7 cellular contexts compared by ENCODE assay signal in the genomic region with DNA sequence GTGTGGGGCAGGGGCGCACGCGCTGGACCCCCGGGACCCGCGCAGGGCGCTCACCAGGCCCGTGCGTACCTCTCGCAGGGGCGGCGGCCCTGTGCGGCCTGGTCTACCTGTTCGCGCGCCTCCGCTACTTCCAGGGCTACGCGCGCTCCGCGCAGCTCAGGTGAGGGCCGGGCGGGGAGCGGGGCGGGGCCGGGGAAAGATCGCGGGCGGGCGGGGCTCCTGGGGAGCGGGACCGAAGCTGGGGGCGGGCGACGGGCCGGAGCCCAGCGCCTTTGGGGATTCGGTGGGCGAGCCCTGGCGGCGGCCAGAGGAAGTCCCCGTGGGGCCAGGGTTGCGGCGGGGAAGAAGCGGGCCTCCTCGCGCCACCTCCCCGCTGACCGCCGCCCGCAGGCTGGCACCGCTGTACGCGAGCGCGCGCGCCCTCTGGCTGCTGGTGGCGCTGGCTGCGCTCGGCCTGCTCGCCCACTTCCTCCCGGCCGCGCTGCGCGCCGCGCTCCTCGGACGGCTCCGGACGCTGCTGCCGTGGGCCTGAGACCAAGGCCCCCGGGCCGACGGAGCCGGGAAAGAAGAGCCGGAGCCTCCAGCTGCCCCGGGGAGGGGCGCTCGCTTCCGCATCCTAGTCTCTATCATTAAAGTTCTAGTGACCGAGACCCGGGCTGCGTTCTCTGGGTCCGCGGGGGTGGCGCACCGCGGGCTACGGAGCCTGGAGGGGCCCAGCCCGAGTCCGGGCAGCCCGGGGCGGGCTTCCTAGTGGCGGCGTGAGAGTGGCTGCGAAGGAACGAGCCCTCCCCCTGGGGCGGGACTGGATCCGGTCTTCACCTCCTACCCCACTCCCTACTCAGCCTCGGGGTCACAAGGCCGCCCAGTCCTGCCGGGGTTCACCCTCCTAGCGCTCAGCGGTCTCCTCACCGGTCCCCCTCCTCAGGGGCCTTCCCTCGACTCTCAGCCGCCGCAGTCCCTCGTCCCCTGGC. TPM values are rescaled to one million over a fixed set of nuclear protein-coding genes. Genes with fewer than 3 reads are reported as not detected.
DNase-seq lines count a peak whose midpoint lies in the region; ATAC-seq and TF ChIP-seq lines count a peak whose summit lies in the region.

No MANE protein-coding gene starts in this region.

- H3F3A ChIP-seq in Loucy (ENCODE audit: low read depth): no peaks in the 10 kb centered on the region
- no peaks in the 10 kb centered on the region for H3F3A ChIP-seq in SU-DHL-6 (ENCODE audit: insufficient read depth)

- peak overlapping the region; percentile 64 for H3K9ac ChIP-seq in Loucy (ENCODE audit: low read depth, low read length, poor library complexity, severe bottlenecking)
- H3K9ac ChIP-seq in SU-DHL-6 (ENCODE audit: low read length): peak overlapping the region; percentile 66

- H3K79me2 ChIP-seq in Loucy (ENCODE audit: insufficient read depth, low read length) (no peaks in the 10 kb centered on the region), SU-DHL-6 (ENCODE audit: insufficient read depth, low read length) (no peaks in the 10 kb centered on the region)

- H3K27ac ChIP-seq in SU-DHL-6 (ENCODE audit: low read depth, low read length): no peak overlapping the region
- H3K27ac ChIP-seq in angular gyrus (ENCODE audit: low read depth, low read length): peak overlapping the region; percentile 16

- H3K9me3 ChIP-seq in HAP-1 (no peaks in the 10 kb centered on the region), Loucy (ENCODE audit: insufficient read depth, low read depth, low read length) (no peaks in the 10 kb centered on the region), SU-DHL-6 (ENCODE audit: insufficient read depth, low read length) (no peaks in the 10 kb centered on the region)

- H3K9me2 ChIP-seq in Loucy (replicated peaks; ENCODE audit: low read depth, low read length) (no peaks in the 10 kb centered on the region), SU-DHL-6 (replicated peaks; ENCODE audit: insufficient read depth, low read length) (no peaks in the 10 kb centered on the region)

- peak; percentile 77 for ATAC-seq in left ventricle myocardium superior

- H3K27ac Mint-ChIP-seq in progenitor cell of endocrine pancreas: peak overlapping the region; percentile 9

- DNase-seq in HAP-1 (ENCODE audit: low spot score in 2 of 2) (peak; percentile 64 to 85), left ventricle myocardium superior (peak; percentile 92), progenitor cell of endocrine pancreas (ENCODE audit: low spot score, unreplicated experiment) (peak; percentile 85)

- H4K20me1 ChIP-seq in Loucy (ENCODE audit: insufficient read depth, low read length, poor library complexity, severe bottlenecking) (no peaks in the 10 kb centered on the region), SU-DHL-6 (ENCODE audit: low read depth, low read length) (no peaks in the 10 kb centered on the region)

- H3K4me1 ChIP-seq in HAP-1 (peaks cover 10% of the 10 kb centered on the region), Loucy (ENCODE audit: insufficient read depth, low read length, poor library complexity, severe bottlenecking) (peaks cover 21% of the 10 kb centered on the region)

- peaks cover 9% of the 10 kb centered on the region for H3K36me3 Mint-ChIP-seq in progenitor cell of endocrine pancreas (ENCODE audit: insufficient read depth)

- peak overlapping the region; percentile 83 for H3K4me2 ChIP-seq in Loucy (ENCODE audit: low read depth, low read length, poor library complexity, severe bottlenecking)
- peak overlapping the region; percentile 76 for H3K4me2 ChIP-seq in SU-DHL-6 (ENCODE audit: low read depth, low read length, poor library complexity, severe bottlenecking)

- H2AFZ ChIP-seq in Loucy (ENCODE audit: low read length) (no peak overlapping the region), SU-DHL-6 (ENCODE audit: low read depth, low read length, severe bottlenecking) (peak overlapping the region; percentile 82)

- H3K4me3 Mint-ChIP-seq in progenitor cell of endocrine pancreas (ENCODE audit: low read depth): peak overlapping the region; percentile 63

- H3K36me3 ChIP-seq in HAP-1 (replicated peaks): peaks cover 44% of the 10 kb centered on the region
- H3K36me3 ChIP-seq in Loucy (ENCODE audit: insufficient read depth, low read length): peaks cover 6% of the 10 kb centered on the region; the same call in 1 of the 2 replicates
- H3K36me3 ChIP-seq in SU-DHL-6 (ENCODE audit: low read length): no peaks in the 10 kb centered on the region

- H3K4me3 ChIP-seq in HAP-1: peak overlapping the region; percentile 42
- H3K4me3 ChIP-seq in Loucy (ENCODE audit: low read length, poor library complexity, severe bottlenecking): peak overlapping the region; percentile 66
- H3K4me3 ChIP-seq in SU-DHL-6 (ENCODE audit: insufficient read depth, low read length, poor library complexity, severe bottlenecking): peak overlapping the region; percentile 55

- H3K4me1 Mint-ChIP-seq in progenitor cell of endocrine pancreas (ENCODE audit: low read depth): no peaks in the 10 kb centered on the region

- in situ Hi-C loops in HAP-1 (cut with MboI; ENCODE audit: low sequenced_read_pairs): no loop called here

- H3K9me3 Mint-ChIP-seq in progenitor cell of endocrine pancreas (ENCODE audit: low read depth): no peaks in the 10 kb centered on the region

- no peaks in the 10 kb centered on the region for H3K27me3 ChIP-seq in HAP-1 (ENCODE audit: low read depth)
- H3K27me3 ChIP-seq in Loucy (ENCODE audit: insufficient read depth, low read length, poor library complexity, severe bottlenecking): no peaks in the 10 kb centered on the region
- H3K27me3 ChIP-seq in SU-DHL-6 (ENCODE audit: low read length): no peaks in the 10 kb centered on the region

- intact Hi-C loops in left ventricle myocardium superior (cut with micrococcal nuclease): no loop called here

- H3K27me3 Mint-ChIP-seq in progenitor cell of endocrine pancreas: no peaks in the 10 kb centered on the region

- TF ChIP-seq CTCF in GM12874 (IDR thresholded peaks at IDR 0.05; ENCODE audit: insufficient read depth, low read depth, low read length) (peak; percentile 76), Loucy (conservative IDR thresholded peaks at IDR 0.05; ENCODE audit: low read length) (peak; percentile 40), SU-DHL-6 (IDR thresholded peaks at IDR 0.05; ENCODE audit: insufficient read depth, low read length, poor library complexity, severe bottlenecking) (peak; percentile 65), progenitor cell of endocrine pancreas (IDR thresholded peaks at IDR 0.05; ENCODE audit: unreplicated experiment) (peak; percentile 73)

RNA-seq across cellular contexts. Expression of a gene that starts 2.4 kb away (rescaled TPM):
- total RNA-seq in left ventricle myocardium superior: 7.1 TPM
- 5.5 and 6.9 TPM in 2 replicates for total RNA-seq in progenitor cell of endocrine pancreas

RNA-seq across cellular contexts. Expression of a gene that starts 10.5 kb away (rescaled TPM):
- total RNA-seq in left ventricle myocardium superior (110 TPM), progenitor cell of endocrine pancreas (159 and 171 TPM in 2 replicates)

RNA-seq across cellular contexts. Expression of a gene that starts 24.6 kb away (rescaled TPM):
- 434 TPM for total RNA-seq in left ventricle myocardium superior
- 113 and 139 TPM in 2 replicates for total RNA-seq in progenitor cell of endocrine pancreas
